12 cellular contexts compared by ENCODE assay signal in the genomic region with DNA sequence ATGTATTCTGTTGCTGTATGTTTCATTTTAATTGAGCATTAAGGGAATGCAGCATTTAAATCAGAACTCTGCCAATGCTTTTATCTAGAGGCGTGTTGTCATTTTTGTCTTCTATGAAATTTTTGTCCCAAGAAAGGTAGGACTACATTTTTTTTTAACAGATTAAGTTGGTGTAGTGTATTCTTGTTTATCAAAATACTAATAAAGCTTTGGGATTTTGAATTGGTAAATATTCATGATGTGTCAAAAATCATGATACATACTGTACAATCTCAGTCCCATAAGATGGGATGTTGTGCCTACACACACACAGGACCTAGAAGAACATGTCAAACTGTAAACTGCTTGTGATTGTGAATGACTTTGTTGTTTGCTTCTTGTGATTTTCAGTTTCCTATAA. TPM values are rescaled to one million over a fixed set of nuclear protein-coding genes. Genes with fewer than 3 reads are reported as not detected.
"Had no signal": no experiment of that assay in that cellular context is flagged by ENCODE, and none has a peak within 500 bp of the region (broad histone marks: within the 10 kb centered on the region; RNA-seq: fewer than 3 reads in every experiment).

No MANE protein-coding gene starts in this region.

- H3K4me2 ChIP-seq: GM23338 had no signal

- H3K9me3 ChIP-seq: HAP-1 had no signal

- H3K27ac ChIP-seq: GM23248 had no signal

- ATAC-seq: GM23338, HCT116 had no signal

- H2AFZ ChIP-seq: GM23248, GM23338 had no signal

- H3K9ac ChIP-seq: GM23248 had no signal

- H3K36me3 ChIP-seq: HAP-1 had no signal

- H3K4me3 ChIP-seq: GM23248, GM23338, HAP-1 had no signal

- DNase-seq: GM23248, GOT3, H7, H9, HCEC 1CT, HFFc6 had no signal

- FAIRE-seq: H1, H54 had no signal

RNA-seq across cellular contexts. Expression of gene BTN1A1, which starts 26.8 kb away (rescaled TPM):
- total RNA-seq: H4, H7, HFFc6 had no signal
- polyA plus RNA-seq: GM23248 had no signal
